8 cellular contexts compared by ENCODE assay signal in the genomic region with DNA sequence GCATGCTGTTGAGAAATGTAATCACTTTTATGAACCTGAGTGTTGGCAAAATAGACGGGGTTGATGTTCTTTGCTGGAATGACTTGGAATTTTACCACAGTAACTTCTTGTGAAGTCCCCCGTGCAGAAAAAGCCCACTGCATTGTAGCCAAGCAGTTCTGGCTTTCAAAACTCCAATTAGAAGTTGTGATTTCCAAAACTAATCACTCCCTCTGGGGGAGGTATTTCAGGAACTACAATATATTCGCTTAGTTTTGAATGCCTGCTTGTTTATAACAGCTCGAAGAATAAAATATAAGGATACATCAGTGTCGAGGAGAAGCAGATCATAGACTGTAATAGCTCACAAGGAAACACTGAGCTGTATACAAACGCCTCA.
DNase-seq lines count a peak whose midpoint lies in the region; ATAC-seq lines count a peak whose summit lies in the region.

No MANE protein-coding gene starts in this region.

- no peaks in the 10 kb centered on the region for H3K9me3 ChIP-seq in mucosa of stomach (ENCODE audit: control insufficient read depth, low read length)

- H3K27ac Mint-ChIP-seq in dendritic cell treated with granulocyte-macrophage colony-stimulating factor and Interleukin-4, amounts not matched to agents 40 ng/mL and 50 ng/mL, for 4 days: peak overlapping the region; percentile 79

- peak overlapping the region; percentile 83 for H3K4me3 Mint-ChIP-seq in dendritic cell treated with granulocyte-macrophage colony-stimulating factor and Interleukin-4, amounts not matched to agents 40 ng/mL and 50 ng/mL, for 4 days

- peak overlapping the region; percentile 49 for H3K9ac ChIP-seq in mucosa of stomach (ENCODE audit: low read length)

- peak overlapping the region; percentile 53 for H3K4me3 ChIP-seq in mucosa of stomach (ENCODE audit: low read length)

- DNase-seq in LHCN-M2 (ENCODE audit: low read depth): peak; percentile 46
- DNase-seq in activated gamma-delta T cell treated with Interleukin-2 at 50 U/mL for 16 hours: no peak
- DNase-seq in SKM-1 (lab: John Stamatoyannopoulos, UW; ENCODE audit: unreplicated experiment): no peak
- no peak for DNase-seq in ecto neural progenitor cell (ENCODE audit: low spot score)

- H3K4me1 ChIP-seq in mucosa of stomach (ENCODE audit: control insufficient read depth, insufficient read depth, low read length): no peaks in the 10 kb centered on the region

- peaks cover 12% of the 10 kb centered on the region for H3K27me3 ChIP-seq in mucosa of stomach (ENCODE audit: control insufficient read depth, insufficient read depth, low read length)

- intact Hi-C loops in dendritic cell treated with granulocyte-macrophage colony-stimulating factor and Interleukin-4, amounts not matched to agents 40 ng/mL and 50 ng/mL, for 4 days (cut with micrococcal nuclease): loop anchor here (5.0 to 10.0 kb wide), 2 partner anchors 49 to 258 kb away; a partner anchor contains a TSS

- peaks cover 6% of the 10 kb centered on the region for H3K36me3 Mint-ChIP-seq in dendritic cell treated with granulocyte-macrophage colony-stimulating factor and Interleukin-4, amounts not matched to agents 40 ng/mL and 50 ng/mL, for 4 days (ENCODE audit: low read depth)

- H3K36me3 ChIP-seq in mucosa of stomach (ENCODE audit: control insufficient read depth, insufficient read depth, low read length): no peaks in the 10 kb centered on the region

- no peaks in the 10 kb centered on the region for H3K9me3 Mint-ChIP-seq in dendritic cell treated with granulocyte-macrophage colony-stimulating factor and Interleukin-4, amounts not matched to agents 40 ng/mL and 50 ng/mL, for 4 days

- ATAC-seq in GM18909 (IDR thresholded peaks at IDR 0.05; ENCODE audit: poor library complexity, unreplicated experiment): peak; percentile 2
- no peak for ATAC-seq in HG03097 (IDR thresholded peaks at IDR 0.05; ENCODE audit: low FRiP score, unreplicated experiment)

- peaks cover 9% of the 10 kb centered on the region for H3K27me3 Mint-ChIP-seq in dendritic cell treated with granulocyte-macrophage colony-stimulating factor and Interleukin-4, amounts not matched to agents 40 ng/mL and 50 ng/mL, for 4 days

- peaks cover 8% of the 10 kb centered on the region for H3K4me1 Mint-ChIP-seq in dendritic cell treated with granulocyte-macrophage colony-stimulating factor and Interleukin-4, amounts not matched to agents 40 ng/mL and 50 ng/mL, for 4 days (ENCODE audit: low read depth)
